12 cellular contexts compared by ENCODE assay signal in genomic region chr15:96361309-96362000, GRCh38. TPM values are rescaled to one million over a fixed set of nuclear protein-coding genes. Genes with fewer than 3 reads are reported as not detected.
DNase-seq lines count a peak whose midpoint lies in the region; TF ChIP-seq lines count a peak whose summit lies in the region.
"Had no signal": no experiment of that assay in that cellular context is flagged by ENCODE, and none has a peak within 500 bp of the region (broad histone marks: within the 10 kb centered on the region; RNA-seq: fewer than 3 reads in every experiment).

No MANE protein-coding gene starts in this region.

- H3K9me3 ChIP-seq in HUES64 (ENCODE audit: insufficient read depth, low read depth, low read length) (no peaks in the 10 kb centered on the region), stomach smooth muscle (ENCODE audit: control insufficient read depth in 2 of 2, low read length in 2 of 2) (no peaks in the 10 kb centered on the region)
- H3K9me3 ChIP-seq: ascending aorta had no signal

- H2BK15ac ChIP-seq in mesendoderm (replicated peaks; ENCODE audit: low read depth): no peak overlapping the region

- DNase-seq in choroid plexus epithelial cell (ENCODE audit: low read depth) (no peak), mesendoderm (peak; percentile 46), RPMI8226 (no peak), lower leg skin (ENCODE audit: low spot score in 2 of 2) (no peak), NCI-H1930 (lab: John Stamatoyannopoulos, UW) (no peak)
- DNase-seq: activated B cell treated with CpG ODN at 0.5 μM for 24 hours; activated T-cell treated with anti-CD3 and anti-CD28 coated beads for 4 hours; NCI-H345; stimulated activated naive CD4-positive, alpha-beta T cell had no signal

- H3K9ac ChIP-seq in HUES64 (ENCODE audit: low read depth, low read length): no peak overlapping the region
- no peak overlapping the region for H3K9ac ChIP-seq in mesendoderm (ENCODE audit: low read length)
- peak overlapping the region; percentile 70 to 86 for H3K9ac ChIP-seq in stomach smooth muscle (ENCODE audit: low read length in 2 of 2)

- no peak overlapping the region for H2BK120ac ChIP-seq in mesendoderm (ENCODE audit: low read depth, low read length)

- under 1% methylated on average over 30 of the region's 33 CpGs for WGBS in HUES64
- no CpG with 5 or more reads among the region's 33 CpGs for WGBS in mesendoderm (ENCODE audit: extremely low coverage, insufficient coverage, low lambda C conversion rate)
- 29 to 44% methylated on average over 31 to 33 of the region's 33 CpGs for WGBS in lower leg skin, 2 donors

- H3K36me3 ChIP-seq in HUES64 (ENCODE audit: insufficient read depth, low read length): no peaks in the 10 kb centered on the region
- no peaks in the 10 kb centered on the region for H3K36me3 ChIP-seq in mesendoderm (ENCODE audit: control insufficient read depth, insufficient read depth, low read length)
- H3K36me3 ChIP-seq in stomach smooth muscle (ENCODE audit: control insufficient read depth in 2 of 2, insufficient read depth in 2 of 2, low read length in 2 of 2): no peaks in the 10 kb centered on the region
- H3K36me3 ChIP-seq: ascending aorta had no signal

- no peak overlapping the region for H3K23ac ChIP-seq in mesendoderm (ENCODE audit: low read length)

- H3K79me2 ChIP-seq in mesendoderm (ENCODE audit: control insufficient read depth, insufficient read depth, low read length): no peaks in the 10 kb centered on the region

- no peak overlapping the region for H2AK5ac ChIP-seq in mesendoderm (ENCODE audit: low read length)

- no peak overlapping the region for H3K27ac ChIP-seq in HUES64 (ENCODE audit: low read depth, low read length)
- no peak overlapping the region for H3K27ac ChIP-seq in mesendoderm (ENCODE audit: low read depth, low read length)
- H3K27ac ChIP-seq in stomach smooth muscle (ENCODE audit: low read length): peak overlapping the region; percentile 98
- H3K27ac ChIP-seq: ascending aorta had no signal

- no peak overlapping the region for H4K8ac ChIP-seq in mesendoderm (ENCODE audit: low read depth, low read length)

- H3K27me3 ChIP-seq in HUES64 (ENCODE audit: insufficient read depth, low read length): peaks cover 100% of the 10 kb centered on the region
- H3K27me3 ChIP-seq in mesendoderm (ENCODE audit: insufficient read depth, low read length, poor library complexity): peaks cover 73% of the 10 kb centered on the region
- no peaks in the 10 kb centered on the region for H3K27me3 ChIP-seq in stomach smooth muscle (ENCODE audit: control insufficient read depth in 1 of 2, insufficient read depth in 2 of 2, low read length in 2 of 2)

- H3K4me3 ChIP-seq in HUES64 (ENCODE audit: low read length) (peak overlapping the region; percentile 33), choroid plexus epithelial cell (ENCODE audit: low read depth, low read length) (peak overlapping the region; percentile 74), mesendoderm (ENCODE audit: low read length) (no peak overlapping the region), stomach smooth muscle (ENCODE audit: low read length in 2 of 2) (peak overlapping the region; percentile 57 to 81), lower leg skin (ENCODE audit: low read depth, poor library complexity, severe bottlenecking) (no peak overlapping the region)

- H3K56ac ChIP-seq in mesendoderm (ENCODE audit: low read length): no peak overlapping the region

- intact Hi-C loops in lower leg skin (cut with DNase I; ENCODE audit: low total_unique reads): no loop called here

- H3K4me1 ChIP-seq in HUES64 (ENCODE audit: insufficient read depth, low read length) (peaks cover 26% of the 10 kb centered on the region; the same call in 1 of the 2 replicates), mesendoderm (ENCODE audit: control insufficient read depth, low read depth, low read length) (no peaks in the 10 kb centered on the region), stomach smooth muscle (ENCODE audit: control insufficient read depth, insufficient read depth, low read length) (peaks cover 34% of the 10 kb centered on the region)

- H2BK5ac ChIP-seq in mesendoderm (ENCODE audit: low read length): no peak overlapping the region

- TF ChIP-seq CTCF in choroid plexus epithelial cell (conservative IDR thresholded peaks at IDR 0.05; ENCODE audit: low read depth, low read length): no peak
- no peak for TF ChIP-seq CTCF in lower leg skin (IDR thresholded peaks at IDR 0.05)

- no peak overlapping the region for H3K18ac ChIP-seq in mesendoderm (ENCODE audit: low read length)

- H3K4ac ChIP-seq in mesendoderm (ENCODE audit: low read depth, low read length): no peak overlapping the region

- no peak for TF ChIP-seq POLR2A in lower leg skin (IDR thresholded peaks at IDR 0.05)

- H3K79me1 ChIP-seq in mesendoderm (ENCODE audit: low read length): no peaks in the 10 kb centered on the region

- H4K5ac ChIP-seq in mesendoderm (ENCODE audit: low read length): no peak overlapping the region

- H3K4me2 ChIP-seq in mesendoderm (ENCODE audit: low read length): peak overlapping the region; percentile 52

RNA-seq across cellular contexts. Expression of gene NR2F2, which starts 31.0 kb away (rescaled TPM):
- polyA plus RNA-seq in HUES64 (2013, experiment 1 of 2): 5.0 TPM
- 8.1 TPM for polyA plus RNA-seq in HUES64 (2013, experiment 2 of 2)
- 0.03 TPM for polyA plus RNA-seq in mesendoderm (2013, experiment 1 of 2)
- 0.04 TPM for polyA plus RNA-seq in mesendoderm (2013, experiment 2 of 2)
- total RNA-seq in lower leg skin: 10 to 100 TPM in 1 of 4 donors, 1 to 10 TPM in 3; 3.9 to 14.0 (median 6.5) TPM
- total RNA-seq: activated B cell treated with CpG ODN at 0.5 μM for 24 hours had no signal

Comparison
In these comparisons a context has a peak if more than half of its experiments do, and no peak if none do; other contexts are left out.
1. H3K4me3 ChIP-seq: peak in HUES64 (single experiment), choroid plexus epithelial cell (single experiment) and stomach smooth muscle (2 of 2); none in mesendoderm (single experiment) and lower leg skin (single experiment).
2. H3K9ac ChIP-seq: peak in stomach smooth muscle (2 of 2); none in HUES64 (single experiment) and mesendoderm (single experiment).